Comparison of ENCODE assay signal across 15 cellular contexts in the genomic region with DNA sequence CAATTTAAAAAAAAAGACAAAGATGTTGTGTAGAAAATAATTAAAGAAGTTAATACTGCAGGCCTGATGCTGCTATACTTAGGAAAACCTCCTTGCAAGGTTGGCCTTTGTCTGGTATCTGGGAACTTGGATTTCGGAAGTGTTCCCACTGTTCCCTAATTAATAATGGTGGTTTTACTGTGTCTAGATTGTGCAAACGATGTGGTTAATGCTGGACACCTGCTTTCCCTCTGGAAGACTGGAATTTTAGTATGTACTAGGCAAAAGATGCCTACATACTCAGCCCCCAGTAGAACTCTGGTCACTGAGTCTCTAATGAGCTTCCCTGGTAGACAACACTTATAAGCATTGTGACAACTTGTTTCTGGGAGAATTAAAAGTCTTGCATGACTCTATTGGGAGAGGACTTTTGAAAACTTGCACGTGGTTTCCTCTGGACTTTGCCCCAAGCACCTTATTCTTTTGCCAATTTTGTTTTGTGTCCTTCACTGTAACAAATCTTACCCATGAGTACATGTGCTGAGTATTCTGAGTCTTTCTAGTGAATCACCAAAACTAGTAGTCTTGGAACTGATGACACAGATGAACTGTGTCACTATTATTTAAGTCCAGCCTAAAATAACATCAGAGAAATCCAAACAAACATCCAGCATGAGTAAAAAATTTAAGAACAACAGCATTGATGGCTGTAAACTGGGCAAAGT. TPM values are rescaled to one million over a fixed set of nuclear protein-coding genes. Genes with fewer than 3 reads are reported as not detected.
DNase-seq lines count a peak whose midpoint lies in the region; ATAC-seq and TF ChIP-seq lines count a peak whose summit lies in the region.
"Had no signal": no experiment of that assay in that cellular context is flagged by ENCODE, and none has a peak within 500 bp of the region (broad histone marks: within the 10 kb centered on the region; RNA-seq: fewer than 3 reads in every experiment).

No MANE protein-coding gene starts in this region.

- peak overlapping the region; percentile 51 for H3K27ac Mint-ChIP-seq in nephron progenitor cell
- H3K27ac Mint-ChIP-seq: activated CD4-positive, alpha-beta memory T cell treated with anti-CD3 and anti-CD28 coated beads, Interleukin-2, amount 10 ng/mL, durations not matched to agents 7 days and 5 days; CD4-positive, alpha-beta T cell; T-helper 2 cell treated with Interferon-gamma antibody and Interleukin-4, amounts not matched to agents 5 μg/mL and 100 μg/mL, for 36 hours had no signal

- H3K9me3 Mint-ChIP-seq in nephron progenitor cell, result no peaks in the 10 kb centered on the region
- H3K9me3 Mint-ChIP-seq: activated CD4-positive, alpha-beta memory T cell treated with anti-CD3 and anti-CD28 coated beads, Interleukin-2, amount 10 ng/mL, durations not matched to agents 7 days and 5 days; CD4-positive, alpha-beta T cell; T-helper 2 cell treated with Interferon-gamma antibody and Interleukin-4, amounts not matched to agents 5 μg/mL and 100 μg/mL, for 36 hours had no signal

- CTCF ChIA-PET in BJ (lab: Yijun Ruan, JAX), result no interaction called here

- H3K4me3 ChIP-seq in BJ (ENCODE audit: low read depth, low read length) (no peak overlapping the region), epithelial cell of esophagus (ENCODE audit: low read length) (no peak overlapping the region)
- H3K4me3 ChIP-seq: esophagus squamous epithelium had no signal

- no peak overlapping the region for H3K4me3 Mint-ChIP-seq in nephron progenitor cell
- H3K4me3 Mint-ChIP-seq: activated CD4-positive, alpha-beta memory T cell treated with anti-CD3 and anti-CD28 coated beads, Interleukin-2, amount 10 ng/mL, durations not matched to agents 7 days and 5 days; CD4-positive, alpha-beta T cell; T-helper 2 cell treated with Interferon-gamma antibody and Interleukin-4, amounts not matched to agents 5 μg/mL and 100 μg/mL, for 36 hours had no signal

- in situ Hi-C loops in KBM-7 (cut with MboI; ENCODE audit: low pct_unique_long_range_greater_than_20kb, low sequenced_read_pairs), result no loop called here

- TF ChIP-seq CTCF in BJ (IDR thresholded peaks at IDR 0.05; ENCODE audit: insufficient read depth, low read depth, low read length) (no peak), epithelial cell of esophagus (IDR thresholded peaks at IDR 0.05; ENCODE audit: insufficient read depth, low read depth, low read length, missing control alignments) (no peak), nephron progenitor cell (IDR thresholded peaks at IDR 0.05) (no peak), GM20000 (IDR thresholded peaks at IDR 0.05; ENCODE audit: extremely low read depth, missing control alignments) (no peak)

- H3K36me3 ChIP-seq in BJ (ENCODE audit: control insufficient read depth, insufficient read depth, low read length), result no peaks in the 10 kb centered on the region

- H3K36me3 Mint-ChIP-seq in nephron progenitor cell (ENCODE audit: low read depth), result peaks cover 57% of the 10 kb centered on the region

- no peaks in the 10 kb centered on the region for H3K27me3 ChIP-seq in BJ (ENCODE audit: control insufficient read depth, insufficient read depth, low read length)
- H3K27me3 ChIP-seq: esophagus squamous epithelium had no signal

- peak; percentile 30 for DNase-seq in BJ (ENCODE audit: low read depth)
- DNase-seq in M059J (ENCODE audit: low read depth), result peak; percentile 68
- DNase-seq in epithelial cell of esophagus (ENCODE audit: low read depth), result peak; percentile 72
- no peak for DNase-seq in nephron progenitor cell
- no peak for DNase-seq in GM20000 (ENCODE audit: low spot score)
- no peak for DNase-seq in T1000 (lab: John Stamatoyannopoulos, UW)
- no peak for DNase-seq in KBM-7
- DNase-seq: activated CD4-positive, alpha-beta memory T cell treated with anti-CD3 and anti-CD28 coated beads, Interleukin-2, amount 10 ng/mL, durations not matched to agents 7 days and 5 days; activated gamma-delta T cell; CD4-positive, alpha-beta T cell; cerebellar nuclear complex; esophagus squamous epithelium; kidney glomerular epithelial cell had no signal

- POLR2A ChIA-PET in BJ (lab: Charles Lee), result no interaction called here

- H3K27me3 Mint-ChIP-seq in nephron progenitor cell (ENCODE audit: low read depth, poor library complexity), result no peaks in the 10 kb centered on the region
- H3K27me3 Mint-ChIP-seq: activated CD4-positive, alpha-beta memory T cell treated with anti-CD3 and anti-CD28 coated beads, Interleukin-2, amount 10 ng/mL, durations not matched to agents 7 days and 5 days; CD4-positive, alpha-beta T cell had no signal

- H3K4me1 Mint-ChIP-seq in nephron progenitor cell, result peaks cover 9% of the 10 kb centered on the region
- H3K4me1 Mint-ChIP-seq: activated CD4-positive, alpha-beta memory T cell treated with anti-CD3 and anti-CD28 coated beads, Interleukin-2, amount 10 ng/mL, durations not matched to agents 7 days and 5 days had no signal

- ATAC-seq in HG02642 (IDR thresholded peaks at IDR 0.05; ENCODE audit: poor library complexity, unreplicated experiment), result no peak

RNA-seq across cellular contexts. Expression of gene LIN9, which starts 40.4 kb away (rescaled TPM):
- 2.1 and 3.5 TPM in 2 replicates for polyA plus RNA-seq in BJ (2011; rRNA removed)
- polyA minus RNA-seq in BJ (2011; rRNA and poly(A)+ RNA removed), result 1.2 and 1.6 TPM in 2 replicates
- 10.2 and 16.1 TPM in 2 replicates for total RNA-seq in M059J (2014; rRNA removed; shearing (Covaris generic))

RNA-seq across cellular contexts. Expression of gene MIXL1, which starts 45.1 kb away (rescaled TPM):
- polyA plus RNA-seq in BJ (2011; rRNA removed), result 0.07 and 0.09 TPM in 2 replicates
- not detected in 2 replicates for polyA minus RNA-seq in BJ (2011; rRNA and poly(A)+ RNA removed)
- total RNA-seq in M059J (2014; rRNA removed; shearing (Covaris generic)), result not detected in 2 replicates
- total RNA-seq: activated CD4-positive, alpha-beta memory T cell treated with anti-CD3 and anti-CD28 coated beads, Interleukin-2, amount 10 ng/mL, durations not matched to agents 7 days and 5 days; CD4-positive, alpha-beta T cell; esophagus squamous epithelium had no signal

Comparison
In these comparisons a context has a peak if more than half of its experiments do, and no peak if none do; other contexts are left out.
1. DNase-seq: peak in BJ (single experiment), M059J (single experiment) and epithelial cell of esophagus (single experiment); none in nephron progenitor cell (single experiment), GM20000 (single experiment), T1000 (single experiment) and KBM-7 (single experiment).